Comparison of ENCODE assay signal across 33 cellular contexts in the genomic region with DNA sequence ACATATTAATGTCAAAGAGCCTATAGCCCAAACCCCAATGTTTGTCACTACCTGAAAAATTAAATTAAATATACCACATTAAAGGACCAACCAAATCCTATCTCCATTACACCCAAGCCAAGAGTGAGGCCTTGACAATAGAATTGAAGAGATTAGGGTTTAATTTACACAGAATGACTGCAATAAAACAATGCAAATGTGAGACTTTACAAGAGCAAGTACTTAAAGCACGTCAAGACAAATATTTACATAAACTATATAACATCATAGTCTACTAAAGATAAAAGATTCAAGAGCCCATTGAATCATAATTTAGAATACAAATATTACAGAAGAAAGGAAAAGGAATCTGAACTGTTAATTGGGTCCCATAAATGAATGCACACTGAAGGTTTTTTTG.
"Had no signal": no experiment of that assay in that cellular context is flagged by ENCODE, and none has a peak within 500 bp of the region (broad histone marks: within the 10 kb centered on the region; RNA-seq: fewer than 3 reads in every experiment).

No MANE protein-coding gene starts in this region.

- FAIRE-seq: bronchial epithelial cell, RCC 7860 had no signal

- H3K36me3 ChIP-seq: ascending aorta, SJSA1 had no signal

- ATAC-seq: activated naive CD4-positive, alpha-beta T cell treated with anti-CD3 and anti-CD28 coated beads, Interleukin-2, amount 50 U/mL, for 72 hours; activated naive CD8-positive, alpha-beta T cell treated with anti-CD3 and anti-CD28 coated beads, Interleukin-2, amount 50 U/mL, for 24 hours; activated T-cell treated with anti-CD3 and anti-CD28 coated beads, Interleukin-2, amount 50 U/mL, for 4 hours; body of pancreas; PC-3; SK-N-SH treated with all-trans-retinoic acid at 6 μM for 48 hours had no signal

- H3K4me2 ChIP-seq: KMS-11 had no signal

- H3K4me3 ChIP-seq: ascending aorta, body of pancreas, coronary artery, SJSA1 had no signal

- H3K9me3 ChIP-seq: ascending aorta, body of pancreas, SJSA1 had no signal

- H3K9ac ChIP-seq: KMS-11 had no signal

- H3K27me3 ChIP-seq: ascending aorta, body of pancreas, SJSA1 had no signal

- H3K4me1 ChIP-seq: ascending aorta, body of pancreas, SJSA1 had no signal

- DNase-seq: activated B cell treated with CpG ODN at 0.5 μM for 24 hours; activated CD4-positive, alpha-beta T cell treated with anti-CD3 and anti-CD28 coated beads for 1 hour; activated CD4-positive, alpha-beta T cell treated with anti-CD3 and anti-CD28 coated beads, Interleukin-2, amount 10 ng/mL, durations not matched to agents 24 days and 14 days; activated CD4-positive, alpha-beta T cell treated with anti-CD3 and anti-CD28 coated beads, Interleukin-2, amount 50 U/mL, for 48 hours; activated CD8-positive, alpha-beta memory T cell treated with anti-CD3 and anti-CD28 coated beads for 24 hours; activated effector memory CD4-positive, alpha-beta T cell treated with anti-CD3 and anti-CD28 coated beads, Interleukin-2, amount 50 U/mL, for 16 hours; activated naive CD4-positive, alpha-beta T cell treated with Interleukin-2 at 50 U/mL for 16 hours; activated naive CD8-positive, alpha-beta T cell treated with anti-CD3 and anti-CD28 coated beads, Interleukin-2, amount 50 U/mL, for 24 hours; activated T-cell treated with anti-CD3 and anti-CD28 coated beads, Interleukin-2, amount 50 U/mL, for 4 hours; amniotic stem cell; body of pancreas; central memory CD4-positive, alpha-beta T cell; MV-4-11; NCI-H1092 treated with DMSO at 0.1 percent for 48 hours; NCI-H1436; NCI-H187 treated with DMSO at 0.1 percent for 48 hours; NCI-H2107; NCI-H2171 treated with DMSO at 0.1 percent for 48 hours; NCI-H226; NCI-H82; NK-92 treated with Interleukin-12 subunit alpha and Interleukin-12 subunit beta, amount 100 ng/mL, for 24 hours; PC-3; SHP77; SW 1271; T-helper 9 cell had no signal

- H3K27ac ChIP-seq: ascending aorta, body of pancreas, coronary artery, KMS-11, SJSA1 had no signal
